In genomic region chr10:48690791-48691660, GRCh38 we compare ENCODE assay signal across 20 cellular contexts. TPM values are rescaled to one million over a fixed set of nuclear protein-coding genes. Genes with fewer than 3 reads are reported as not detected.
DNase-seq lines count a peak whose midpoint lies in the region; ATAC-seq and TF ChIP-seq lines count a peak whose summit lies in the region.
"Had no signal": no experiment of that assay in that cellular context is flagged by ENCODE, and none has a peak within 500 bp of the region (broad histone marks: within the 10 kb centered on the region; RNA-seq: fewer than 3 reads in every experiment).

No MANE protein-coding gene starts in this region.

- H3K4me3 Mint-ChIP-seq in activated B cell treated with CpG ODN at 0.5 μM for 24 hours (peak overlapping the region; percentile 38), glutamatergic neuron (ENCODE audit: unreplicated experiment) (no peak overlapping the region), CD14-positive monocyte (no peak overlapping the region)
- no peak overlapping the region for H3K4me3 Mint-ChIP-seq in activated naive CD8-positive, alpha-beta T cell treated with anti-CD3 and anti-CD28 coated beads, Interleukin-2, amount 50 U/mL, for 24 hours
- H3K4me3 Mint-ChIP-seq: CD4-positive, alpha-beta memory T cell; GM23338 had no signal

- intact Hi-C loops in activated B cell treated with CpG ODN at 0.5 μM for 24 hours (cut with micrococcal nuclease): no loop called here
- intact Hi-C loops in CD14-positive monocyte (cut with micrococcal nuclease): no loop called here

- ATAC-seq in activated B cell treated with CpG ODN at 0.5 μM for 24 hours (ENCODE audit: low read depth) (no peak), omental fat pad (ENCODE audit: low FRiP score) (peak; percentile 12), GM21360 (IDR thresholded peaks at IDR 0.05; ENCODE audit: unreplicated experiment) (no peak)
- no peak for ATAC-seq in activated naive CD8-positive, alpha-beta T cell treated with anti-CD3 and anti-CD28 coated beads, Interleukin-2, amount 50 U/mL, for 24 hours

- TF ChIP-seq CTCF in activated B cell treated with CpG ODN at 0.5 μM for 24 hours (IDR thresholded peaks at IDR 0.05) (no peak), glutamatergic neuron (IDR thresholded peaks at IDR 0.05; ENCODE audit: partially characterized antibody, unreplicated experiment) (no peak), omental fat pad (IDR thresholded peaks at IDR 0.05) (no peak), CD14-positive monocyte (IDR thresholded peaks at IDR 0.05) (no peak)

- POLR2A ChIA-PET in activated B cell treated with CpG ODN at 0.5 μM for 24 hours (lab: Charles Lee): interaction anchor here (1.1 to 1.5 kb wide), 2 partner anchors 13 to 30 kb away, joined by 3 to 6 read pairs; no protein-coding TSS in a partner anchor

- DNase-seq in activated B cell treated with CpG ODN at 0.5 μM for 24 hours (no peak), glutamatergic neuron (no peak), omental fat pad (ENCODE audit: low spot score) (no peak), RPMI8226 (no peak), CD14-positive monocyte (ENCODE audit: low spot score) (no peak)
- no peak for DNase-seq in activated naive CD8-positive, alpha-beta T cell treated with anti-CD3 and anti-CD28 coated beads, Interleukin-2, amount 50 U/mL, for 24 hours
- DNase-seq: Caco-2; CD4-positive, alpha-beta memory T cell; DND-41; IMR-90; NCI-H1694; NCI-H2081; NCI-H2171 treated with DMSO at 0.1 percent for 48 hours; NCI-H446 treated with DMSO at 0.1 percent for 48 hours; NCI-H526 treated with DMSO at 0.1 percent for 48 hours; Right ventricle myocardium superior had no signal

- H3K27ac Mint-ChIP-seq in activated B cell treated with CpG ODN at 0.5 μM for 24 hours (peak overlapping the region; percentile 50), glutamatergic neuron (ENCODE audit: unreplicated experiment) (peak overlapping the region; percentile 0), CD14-positive monocyte (peak overlapping the region in 1 of 7 donors; percentile 63)
- no peak overlapping the region for H3K27ac Mint-ChIP-seq in activated naive CD8-positive, alpha-beta T cell treated with anti-CD3 and anti-CD28 coated beads, Interleukin-2, amount 50 U/mL, for 24 hours
- H3K27ac Mint-ChIP-seq: GM23338 had no signal

- H3K9me3 Mint-ChIP-seq in activated B cell treated with CpG ODN at 0.5 μM for 24 hours (no peaks in the 10 kb centered on the region), glutamatergic neuron (ENCODE audit: unreplicated experiment) (peaks cover 4% of the 10 kb centered on the region), CD14-positive monocyte (no peaks in the 10 kb centered on the region)
- no peaks in the 10 kb centered on the region for H3K9me3 Mint-ChIP-seq in activated naive CD8-positive, alpha-beta T cell treated with anti-CD3 and anti-CD28 coated beads, Interleukin-2, amount 50 U/mL, for 24 hours
- H3K9me3 Mint-ChIP-seq: CD4-positive, alpha-beta memory T cell had no signal

- CTCF ChIA-PET in activated B cell treated with CpG ODN at 0.5 μM for 24 hours (lab: Charles Lee): interaction anchor here (1.1 to 2.7 kb wide), 3 partner anchors 30 to 35 kb away, joined by 3 to 15 read pairs (median 3); no protein-coding TSS in a partner anchor

- H3K4me1 Mint-ChIP-seq in activated B cell treated with CpG ODN at 0.5 μM for 24 hours: peaks cover 94% of the 10 kb centered on the region
- H3K4me1 Mint-ChIP-seq in glutamatergic neuron (ENCODE audit: low read depth, unreplicated experiment): peaks cover 22% of the 10 kb centered on the region
- peaks cover 42% of the 10 kb centered on the region for H3K4me1 Mint-ChIP-seq in CD14-positive monocyte
- peaks cover 5% of the 10 kb centered on the region for H3K4me1 Mint-ChIP-seq in activated naive CD8-positive, alpha-beta T cell treated with anti-CD3 and anti-CD28 coated beads, Interleukin-2, amount 50 U/mL, for 24 hours
- H3K4me1 Mint-ChIP-seq: CD4-positive, alpha-beta memory T cell had no signal

- H3K27me3 Mint-ChIP-seq in activated B cell treated with CpG ODN at 0.5 μM for 24 hours (no peaks in the 10 kb centered on the region), glutamatergic neuron (ENCODE audit: unreplicated experiment) (peaks cover 4% of the 10 kb centered on the region), CD14-positive monocyte (ENCODE audit: low read depth in 3 of 3) (no peaks in the 10 kb centered on the region)
- H3K27me3 Mint-ChIP-seq in activated naive CD8-positive, alpha-beta T cell treated with anti-CD3 and anti-CD28 coated beads, Interleukin-2, amount 50 U/mL, for 24 hours: no peaks in the 10 kb centered on the region

- H3K36me3 Mint-ChIP-seq in activated B cell treated with CpG ODN at 0.5 μM for 24 hours (ENCODE audit: low read depth) (peaks cover 73% of the 10 kb centered on the region), glutamatergic neuron (ENCODE audit: unreplicated experiment) (peaks cover 4% of the 10 kb centered on the region), CD14-positive monocyte (peaks cover 24 to 38% of the 10 kb centered on the region in 2 donors)
- H3K36me3 Mint-ChIP-seq in activated naive CD8-positive, alpha-beta T cell treated with anti-CD3 and anti-CD28 coated beads, Interleukin-2, amount 50 U/mL, for 24 hours (ENCODE audit: low read depth): no peaks in the 10 kb centered on the region
- H3K36me3 Mint-ChIP-seq: CD4-positive, alpha-beta memory T cell had no signal

RNA-seq across cellular contexts. Expression of gene WDFY4, which starts 6.4 kb away (rescaled TPM):
- 480 and 488 TPM in 2 replicates for total RNA-seq in activated B cell treated with CpG ODN at 0.5 μM for 24 hours
- total RNA-seq in glutamatergic neuron (ENCODE audit: unreplicated experiment): not detected
- total RNA-seq in omental fat pad: 10 to 100 TPM in 2 of 4 donors, 1 to 10 TPM in 2; 6.8 to 21.4 (median 10.5) TPM
- polyA plus RNA-seq in CD14-positive monocyte: 1 to 10 TPM; 7.5 to 9.8 TPM
- total RNA-seq: Caco-2, IMR-90, M059J, SK-MEL-5 had no signal
- polyA plus RNA-seq: GM23338, IMR-90 had no signal

Comparison
In these comparisons a context has a peak if more than half of its experiments do, and no peak if none do; other contexts are left out.
1. RNA of gene WDFY4, which starts 6.4 kb away (total RNA-seq): 480 to 488 TPM in activated B cell treated with CpG ODN at 0.5 μM for 24 hours; 6.8 to 21.4 TPM in omental fat pad and not detected in glutamatergic neuron (single experiment); every median in the first group is over 10 times any median in the second.